Comparison of ENCODE assay signal across 24 cellular contexts in the genomic region with DNA sequence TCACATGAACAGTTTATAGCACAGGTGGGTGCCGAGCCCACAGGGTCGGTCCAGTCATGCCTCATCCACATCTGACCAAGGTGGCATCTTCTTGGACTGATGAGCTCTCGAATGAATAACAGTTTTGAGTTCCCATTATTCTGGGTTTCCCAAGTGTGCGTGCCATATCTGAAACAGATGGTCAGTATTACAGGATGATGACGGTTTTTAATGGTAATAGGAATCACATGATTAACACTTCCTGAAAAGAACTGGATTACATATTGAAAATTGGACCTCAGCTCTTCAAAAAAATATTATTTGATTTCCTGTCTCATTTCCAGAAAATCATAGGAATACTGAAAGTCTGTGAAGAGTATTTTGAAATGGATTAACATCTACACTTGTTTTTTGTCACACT. TPM values are rescaled to one million over a fixed set of nuclear protein-coding genes. Genes with fewer than 3 reads are reported as not detected.
DNase-seq lines count a peak whose midpoint lies in the region; ATAC-seq and TF ChIP-seq lines count a peak whose summit lies in the region.
"Had no signal": no experiment of that assay in that cellular context is flagged by ENCODE, and none has a peak within 500 bp of the region (broad histone marks: within the 10 kb centered on the region; RNA-seq: fewer than 3 reads in every experiment).

No MANE protein-coding gene starts in this region.

- no peak for TF ChIP-seq CTCF in OCI-LY7 (conservative IDR thresholded peaks at IDR 0.05; ENCODE audit: low read length)

- no peaks in the 10 kb centered on the region for H3K36me3 ChIP-seq in neuronal stem cell (replicated peaks in 1 of 2; ENCODE audit: control insufficient read depth in 2 of 2, insufficient read depth in 2 of 2, low read length in 2 of 2)
- no peaks in the 10 kb centered on the region for H3K36me3 ChIP-seq in OCI-LY7 (ENCODE audit: insufficient read depth, low read length)
- H3K36me3 ChIP-seq: BLaER1, transverse colon had no signal

- CTCF ChIA-PET in OCI-LY7 (lab: Charles Lee; ENCODE audit: unreplicated experiment), result no interaction called here

- H3K79me2 ChIP-seq in OCI-LY7 (ENCODE audit: insufficient read depth, low read depth, low read length), result no peaks in the 10 kb centered on the region

- H3K4me3 ChIP-seq in neuronal stem cell (ENCODE audit: low read length in 2 of 2) (no peak overlapping the region), OCI-LY7 (ENCODE audit: low read depth, low read length, poor library complexity, severe bottlenecking) (no peak overlapping the region)
- H3K4me3 ChIP-seq: BLaER1, transverse colon had no signal

- no peak overlapping the region for H2BK15ac ChIP-seq in neuronal stem cell (ENCODE audit: low read length)

- H3K23ac ChIP-seq in neuronal stem cell (ENCODE audit: low read depth, low read length, poor library complexity), result no peak overlapping the region

- BruUV-seq in OCI-LY7 (replicated peaks; lab: Mats Ljungman, UMichigan), result no TSS peak

- H2BK5ac ChIP-seq in neuronal stem cell (ENCODE audit: low read length), result no peak overlapping the region

- no peak overlapping the region for H2BK120ac ChIP-seq in neuronal stem cell (ENCODE audit: low read depth, low read length)

- no peak overlapping the region for H3K9ac ChIP-seq in neuronal stem cell (ENCODE audit: low read depth, low read length, poor library complexity)
- H3K9ac ChIP-seq: BLaER1 had no signal

- H3K27ac ChIP-seq in neuronal stem cell (replicated peaks; ENCODE audit: low read length) (no peak overlapping the region), OCI-LY7 (ENCODE audit: low read depth, low read length, poor library complexity, severe bottlenecking) (no peak overlapping the region)
- H3K27ac ChIP-seq: BLaER1, epithelial cell of prostate, transverse colon had no signal

- DNase-seq in NCI-H748 (lab: John Stamatoyannopoulos, UW; ENCODE audit: unreplicated experiment) (peak; percentile 22), NCI-H748 treated with DMSO at 0.1 percent for 48 hours (lab: John Stamatoyannopoulos, UW) (no peak), DMS 273 (lab: John Stamatoyannopoulos, UW; ENCODE audit: unreplicated experiment) (peak; percentile 54), cerebellum (ENCODE audit: low spot score) (peak; percentile 33), neuronal stem cell (ENCODE audit: low spot score) (no peak), OCI-LY7 (ENCODE audit: low spot score) (no peak), ecto neural progenitor cell (ENCODE audit: low spot score) (no peak)
- DNase-seq: activated CD4-positive, alpha-beta T cell treated with anti-CD3 and anti-CD28 coated beads for 1 hour; activated naive CD4-positive, alpha-beta T cell treated with anti-CD3 and anti-CD28 coated beads for 36 hours; activated T-cell treated with anti-CD3 and anti-CD28 coated beads, Interleukin-2, amount 50 U/mL, for 72 hours; anterior cingulate cortex; caudate nucleus; EL; foreskin melanocyte; GOT3; islet precursor cell; NCI-H526; occipital lobe; PC-3; stimulated activated naive CD8-positive, alpha-beta T cell treated with anti-CD3 and anti-CD28 coated beads, Interleukin-15, amount 100 ng/mL, for 72 hours; transverse colon had no signal

- no peak overlapping the region for H2BK12ac ChIP-seq in neuronal stem cell (ENCODE audit: low read length)

- H3K18ac ChIP-seq in neuronal stem cell (ENCODE audit: low read length), result peak overlapping the region; percentile 65

- no peak overlapping the region for H2AFZ ChIP-seq in neuronal stem cell (ENCODE audit: low read length)
- H2AFZ ChIP-seq in OCI-LY7 (ENCODE audit: low read length), result no peak overlapping the region

- H2AK5ac ChIP-seq in neuronal stem cell (ENCODE audit: low read depth, low read length), result no peak overlapping the region

- H3K4ac ChIP-seq in neuronal stem cell (ENCODE audit: low read length), result no peak overlapping the region

- no CpG with 5 or more reads among the region's 5 CpGs for WGBS in neuronal stem cell (ENCODE audit: extremely low coverage in 2 of 2, insufficient read length in 2 of 2, insufficient replicate concordance in 1 of 2), 2 donors

- H3K9me2 ChIP-seq in OCI-LY7 (ENCODE audit: insufficient read depth, low read length), result no peaks in the 10 kb centered on the region

- intact Hi-C loops in OCI-LY7 (cut with micrococcal nuclease; ENCODE audit: unreplicated experiment), result no loop called here

- no peaks in the 10 kb centered on the region for H3K27me3 ChIP-seq in neuronal stem cell (ENCODE audit: control insufficient read depth in 3 of 3, insufficient read depth in 3 of 3, low read depth in 1 of 3, low read length in 3 of 3)
- H3K27me3 ChIP-seq: BLaER1, transverse colon had no signal

- H4K8ac ChIP-seq in neuronal stem cell (ENCODE audit: low read depth, low read length), result no peak overlapping the region

- H3K79me1 ChIP-seq in neuronal stem cell (ENCODE audit: low read depth, low read length), result no peaks in the 10 kb centered on the region

- H3K4me1 ChIP-seq in neuronal stem cell (ENCODE audit: control insufficient read depth in 2 of 2, insufficient read depth in 1 of 2, low read depth in 1 of 2, low read length in 2 of 2), result no peaks in the 10 kb centered on the region
- H3K4me1 ChIP-seq in OCI-LY7 (ENCODE audit: insufficient read depth, low read length, poor library complexity, severe bottlenecking), result no peaks in the 10 kb centered on the region
- H3K4me1 ChIP-seq: BLaER1 had no signal

- H4K20me1 ChIP-seq in OCI-LY7 (ENCODE audit: insufficient read depth, low read length), result no peaks in the 10 kb centered on the region
- H4K20me1 ChIP-seq: BLaER1 had no signal

- POLR2A ChIA-PET in OCI-LY7 (lab: Charles Lee), result interaction anchor here (1.2 kb wide), 1 partner anchor 14 kb away, joined by 3 read pairs; no protein-coding TSS in a partner anchor

- ATAC-seq in GM21576 (IDR thresholded peaks at IDR 0.05; ENCODE audit: unreplicated experiment), result no peak
- ATAC-seq: activated T-cell treated with anti-CD3 and anti-CD28 coated beads, Interleukin-2, amount 50 U/mL, for 72 hours; PC-3; stimulated activated naive CD8-positive, alpha-beta T cell treated with anti-CD3 and anti-CD28 coated beads, Interleukin-15, amount 100 ng/mL, for 72 hours had no signal

- H3K14ac ChIP-seq in neuronal stem cell (ENCODE audit: low read length), result no peak overlapping the region

- H3K4me2 ChIP-seq in neuronal stem cell (ENCODE audit: insufficient read depth, low read length, poor library complexity, severe bottlenecking) (no peak overlapping the region), OCI-LY7 (ENCODE audit: low read length) (no peak overlapping the region)
- H3K4me2 ChIP-seq: BLaER1 had no signal

- H4K91ac ChIP-seq in neuronal stem cell (ENCODE audit: low read depth, low read length, poor library complexity), result no peak overlapping the region

- no peaks in the 10 kb centered on the region for H3K9me3 ChIP-seq in neuronal stem cell (replicated peaks in 1 of 2; ENCODE audit: control insufficient read depth in 2 of 2, insufficient read depth in 1 of 2, low read depth in 1 of 2, low read length in 2 of 2)
- H3K9me3 ChIP-seq in OCI-LY7 (ENCODE audit: low read length), result no peaks in the 10 kb centered on the region
- H3K9me3 ChIP-seq: BLaER1, transverse colon had no signal

RNA-seq across cellular contexts. Expression of a gene that starts 22.2 kb away (rescaled TPM):
- total RNA-seq in cerebellum, result 85.8 TPM
- polyA plus RNA-seq in neuronal stem cell (2013, experiment 1 of 2), result 33.1 TPM
- 33.9 TPM for polyA plus RNA-seq in neuronal stem cell (2013, experiment 2 of 2)
- total RNA-seq in OCI-LY7 (2014; rRNA removed; shearing (Covaris generic)), result 30.2 and 37.1 TPM in 2 replicates
- total RNA-seq in OCI-LY7 (2022), result 24.5 and 29.1 TPM in 2 replicates

Comparison
In these comparisons a context has a peak if more than half of its experiments do, and no peak if none do; other contexts are left out.
1. DNase-seq: peak in NCI-H748 (single experiment), DMS 273 (single experiment) and cerebellum (single experiment); none in NCI-H748 treated with DMSO at 0.1 percent for 48 hours (single experiment), neuronal stem cell (single experiment), OCI-LY7 (single experiment) and ecto neural progenitor cell (single experiment).